26 cellular contexts compared by ENCODE assay signal in the genomic region with DNA sequence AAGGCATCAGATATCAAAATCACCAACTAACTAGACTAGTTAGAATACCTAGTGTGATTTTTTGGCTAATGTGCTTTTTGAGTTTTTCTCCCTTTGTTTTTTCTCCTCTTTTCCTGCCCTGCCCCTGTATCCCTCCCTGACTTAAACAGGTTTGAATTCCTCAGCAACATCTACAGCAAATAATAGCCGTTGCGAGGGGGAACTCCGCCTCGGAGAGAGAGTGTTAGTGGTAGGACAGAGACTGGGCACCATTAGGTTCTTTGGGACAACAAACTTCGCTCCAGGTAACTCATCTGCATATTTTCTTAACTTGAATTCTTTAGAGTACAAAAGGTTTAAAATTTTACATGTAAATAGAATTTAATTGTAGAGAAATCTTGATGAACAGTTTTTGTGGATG.
"Had no signal": no experiment of that assay in that cellular context is flagged by ENCODE, and none has a peak within 500 bp of the region (broad histone marks: within the 10 kb centered on the region; RNA-seq: fewer than 3 reads in every experiment).

No MANE protein-coding gene starts in this region.

- H3K9me3 ChIP-seq: SJSA1 had no signal

- H3K27me3 Mint-ChIP-seq: IgD-negative memory B cell had no signal

- H3K4me2 ChIP-seq: KMS-11 had no signal

- H3K27ac Mint-ChIP-seq: IgD-negative memory B cell had no signal

- ATAC-seq: K562 had no signal

- FAIRE-seq: HTR-8/SVneo, K562, RCC 7860 had no signal

- H3K4me3 Mint-ChIP-seq: IgD-negative memory B cell had no signal

- H3K27ac ChIP-seq: HL-60, KMS-11, SJSA1, SK-N-MC had no signal

- H3K4me3 ChIP-seq: K562, SJSA1, SK-N-MC had no signal

- H3K9ac ChIP-seq: KMS-11 had no signal

- H3K27me3 ChIP-seq: SJSA1 had no signal

- DNase-seq: Kasumi-1, MM.1S, NCI-H1105 treated with DMSO at 0.1 percent for 48 hours, NCI-H1417 treated with DMSO at 0.1 percent for 48 hours, NCI-H146, NCI-H1694 treated with DMSO at 0.1 percent for 48 hours, NCI-H1930, NCI-H2081, NCI-H2107, NCI-H226, NCI-H446, NCI-H510A, NCI-H524 treated with DMSO at 0.1 percent for 48 hours, NCI-H69, NCI-H774, Right ventricle myocardium superior, RPMI8226, SIG-M5 had no signal

- H3K9me3 Mint-ChIP-seq: IgD-negative memory B cell had no signal
